ENCODE assay signal across 1 cellular context in the genomic region with DNA sequence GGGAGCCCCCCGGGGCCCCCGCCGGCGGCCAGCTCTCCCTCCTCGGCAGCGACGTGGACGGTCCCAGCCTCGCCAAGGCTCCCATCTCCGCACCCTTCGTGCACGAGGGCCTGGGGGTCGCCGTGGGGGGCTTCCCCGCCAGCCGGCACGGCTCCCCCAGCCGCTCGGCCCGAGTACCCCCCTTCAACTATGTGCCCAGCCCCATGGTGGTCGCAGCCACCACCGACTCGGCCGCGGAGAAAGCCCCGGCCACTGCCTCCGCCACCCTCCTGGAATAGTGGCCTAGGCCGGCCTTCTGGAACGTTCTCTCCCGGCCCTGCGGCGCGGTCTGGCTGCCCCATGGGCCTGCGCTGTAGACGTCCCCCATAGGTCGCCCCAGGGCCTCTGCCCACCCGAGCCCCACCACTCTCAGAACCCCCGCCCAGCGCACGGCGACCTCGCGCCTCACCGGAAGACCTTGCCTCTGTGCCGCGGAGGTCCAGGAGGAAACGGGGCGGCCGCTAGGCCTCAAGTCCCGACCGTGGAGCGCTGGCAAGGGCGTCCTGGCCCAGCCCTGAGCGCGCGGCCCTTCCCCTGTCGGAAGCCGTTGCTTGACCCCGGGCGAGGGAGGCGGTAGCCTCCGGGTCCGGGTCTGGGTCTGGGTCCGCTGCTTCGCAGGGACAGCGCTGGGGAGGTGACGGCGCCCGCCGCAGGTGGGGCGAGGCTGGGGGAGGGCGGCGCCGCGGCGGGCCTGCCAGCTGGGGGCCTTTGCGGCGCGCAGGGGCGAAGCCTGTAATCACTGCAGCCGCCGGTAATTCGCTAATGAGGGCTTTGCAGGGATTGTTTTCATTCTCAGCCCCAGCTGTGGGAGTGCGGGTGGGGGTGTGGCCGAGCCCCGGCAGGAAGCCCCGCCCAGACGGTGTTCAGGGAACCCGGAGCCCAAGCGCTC.
TF ChIP-seq lines count a peak whose summit lies in the region.

No MANE protein-coding gene starts in this region.

TF ChIP-seq in HepG2, 621 proteins besides CTCF, POLR2A, EP300 and RAD21 (continues in another document):
- TF ChIP-seq FIP1L1 (IDR thresholded peaks at IDR 0.05; ENCODE audit: borderline replicate concordance, insufficient read depth, low read depth, low read length) (no peak), CCAR2 (optimal IDR thresholded peaks at IDR 0.05; ENCODE audit: low read depth, low read length) (no peak), ZNF891 (CRISPR knock-in tag; IDR thresholded peaks at IDR 0.05) (no peak), ZNF138 (CRISPR knock-in tag; IDR thresholded peaks at IDR 0.05; ENCODE audit: low read depth) (0 out of 2 replicates have a peak, but pooled peaks have one; percentile 34), PAF1 (CRISPR knock-in tag; IDR thresholded peaks at IDR 0.05) (no peak), ATF7-NPFF (CRISPR knock-in tag; IDR thresholded peaks at IDR 0.05; ENCODE audit: low read depth) (peak; percentile 71), MEIS2 (CRISPR knock-in tag; IDR thresholded peaks at IDR 0.05) (peak; percentile 18; the same call in 1 of the 2 replicates), KDM5B (CRISPR knock-in tag; IDR thresholded peaks at IDR 0.05; ENCODE audit: borderline replicate concordance) (peak; percentile 91), PITX1 (CRISPR knock-in tag; IDR thresholded peaks at IDR 0.05) (no peak), ZNF484 (CRISPR knock-in tag; IDR thresholded peaks at IDR 0.05; ENCODE audit: borderline replicate concordance, low read depth) (no peak; the same call in 1 of the 2 replicates), AGO1 (IDR thresholded peaks at IDR 0.05; ENCODE audit: low read depth, low read length, poor library complexity, severe bottlenecking) (peak; percentile 90), PHF8 (CRISPR knock-in tag; IDR thresholded peaks at IDR 0.05) (peak; percentile 50), CHCHD3 (CRISPR knock-in tag; IDR thresholded peaks at IDR 0.05) (peak; percentile 79; the same call in 1 of the 2 replicates), SOX6 (IDR thresholded peaks at IDR 0.05) (no peak), SOX6 (CRISPR knock-in tag; IDR thresholded peaks at IDR 0.05) (no peak), ZNF10 (CRISPR knock-in tag; IDR thresholded peaks at IDR 0.05; ENCODE audit: borderline replicate concordance, low read depth) (no peak), NR2F1 (CRISPR knock-in tag; IDR thresholded peaks at IDR 0.05) (no peak), EHMT2 (IDR thresholded peaks at IDR 0.05; ENCODE audit: borderline replicate concordance, low read depth, low read length) (no peak), TMF1 (CRISPR knock-in tag; IDR thresholded peaks at IDR 0.05; ENCODE audit: low read depth) (no peak; the same call in 1 of the 2 replicates), SETDB1 (CRISPR knock-in tag; IDR thresholded peaks at IDR 0.05; ENCODE audit: borderline replicate concordance) (no peak), DNMT3B (CRISPR knock-in tag; conservative IDR thresholded peaks at IDR 0.05) (no peak), SIX1 (CRISPR knock-in tag; IDR thresholded peaks at IDR 0.05; ENCODE audit: borderline replicate concordance) (no peak), ZNF441 (CRISPR knock-in tag; IDR thresholded peaks at IDR 0.05; ENCODE audit: borderline replicate concordance) (peak; percentile 43; the same call in 1 of the 2 replicates), HOXA5 (CRISPR knock-in tag; IDR thresholded peaks at IDR 0.05) (peak; percentile 54; the same call in 1 of the 2 replicates), SSRP1 (CRISPR knock-in tag; IDR thresholded peaks at IDR 0.05) (peak; percentile 45; the same call in 1 of the 2 replicates), ZKSCAN1 (IDR thresholded peaks at IDR 0.05; ENCODE audit: low read length) (no peak), ZNF563 (CRISPR knock-in tag; IDR thresholded peaks at IDR 0.05) (peak; percentile 75), DR1 (CRISPR knock-in tag; IDR thresholded peaks at IDR 0.05) (0 out of 2 replicates have a peak, but pooled peaks have one; percentile 44), BCL6 (CRISPR knock-in tag; IDR thresholded peaks at IDR 0.05) (no peak), ZNF879 (CRISPR knock-in tag; IDR thresholded peaks at IDR 0.05) (no peak), HOXA7 (CRISPR knock-in tag; IDR thresholded peaks at IDR 0.05) (no peak), TAF1 (CRISPR knock-in tag; IDR thresholded peaks at IDR 0.05) (no peak; the same call in 1 of the 2 replicates), ZNF263 (CRISPR knock-in tag; IDR thresholded peaks at IDR 0.05) (0 out of 2 replicates have a peak, but pooled peaks have one; percentile 10), DMAP1 (CRISPR knock-in tag; IDR thresholded peaks at IDR 0.05) (no peak), SKI (IDR thresholded peaks at IDR 0.05; ENCODE audit: partially characterized antibody) (no peak), ZNF549 (CRISPR knock-in tag; IDR thresholded peaks at IDR 0.05) (no peak), ZNF775 (CRISPR knock-in tag; IDR thresholded peaks at IDR 0.05; ENCODE audit: borderline replicate concordance) (no peak), YEATS2 (CRISPR knock-in tag; IDR thresholded peaks at IDR 0.05; ENCODE audit: borderline replicate concordance) (no peak), ZNF296 (CRISPR knock-in tag; conservative IDR thresholded peaks at IDR 0.05) (no peak), ZNF674 (CRISPR knock-in tag; IDR thresholded peaks at IDR 0.05; ENCODE audit: low read depth) (no peak; the same call in 1 of the 2 replicates), ZNF761 (CRISPR knock-in tag; conservative IDR thresholded peaks at IDR 0.05) (0 out of 2 replicates have a peak, but pooled peaks have one; percentile 36), MIER2 (CRISPR knock-in tag; IDR thresholded peaks at IDR 0.05) (no peak)
- TF ChIP-seq, protein P1, sequence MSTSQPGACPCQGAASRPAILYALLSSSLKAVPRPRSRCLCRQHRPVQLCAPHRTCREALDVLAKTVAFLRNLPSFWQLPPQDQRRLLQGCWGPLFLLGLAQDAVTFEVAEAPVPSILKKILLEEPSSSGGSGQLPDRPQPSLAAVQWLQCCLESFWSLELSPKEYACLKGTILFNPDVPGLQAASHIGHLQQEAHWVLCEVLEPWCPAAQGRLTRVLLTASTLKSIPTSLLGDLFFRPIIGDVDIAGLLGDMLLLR (CRISPR knock-in tag; IDR thresholded peaks at IDR 0.05): no peak
- TF ChIP-seq, protein P2, sequence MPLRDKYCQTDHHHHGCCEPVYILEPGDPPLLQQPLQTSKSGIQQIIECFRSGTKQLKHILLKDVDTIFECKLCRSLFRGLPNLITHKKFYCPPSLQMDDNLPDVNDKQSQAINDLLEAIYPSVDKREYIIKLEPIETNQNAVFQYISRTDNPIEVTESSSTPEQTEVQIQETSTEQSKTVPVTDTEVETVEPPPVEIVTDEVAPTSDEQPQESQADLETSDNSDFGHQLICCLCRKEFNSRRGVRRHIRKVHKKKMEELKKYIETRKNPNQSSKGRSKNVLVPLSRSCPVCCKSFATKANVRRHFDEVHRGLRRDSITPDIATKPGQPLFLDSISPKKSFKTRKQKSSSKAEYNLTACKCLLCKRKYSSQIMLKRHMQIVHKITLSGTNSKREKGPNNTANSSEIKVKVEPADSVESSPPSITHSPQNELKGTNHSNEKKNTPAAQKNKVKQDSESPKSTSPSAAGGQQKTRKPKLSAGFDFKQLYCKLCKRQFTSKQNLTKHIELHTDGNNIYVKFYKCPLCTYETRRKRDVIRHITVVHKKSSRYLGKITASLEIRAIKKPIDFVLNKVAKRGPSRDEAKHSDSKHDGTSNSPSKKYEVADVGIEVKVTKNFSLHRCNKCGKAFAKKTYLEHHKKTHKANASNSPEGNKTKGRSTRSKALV (CRISPR knock-in tag; IDR thresholded peaks at IDR 0.05): peak; percentile 94
- TF ChIP-seq, protein P3, sequence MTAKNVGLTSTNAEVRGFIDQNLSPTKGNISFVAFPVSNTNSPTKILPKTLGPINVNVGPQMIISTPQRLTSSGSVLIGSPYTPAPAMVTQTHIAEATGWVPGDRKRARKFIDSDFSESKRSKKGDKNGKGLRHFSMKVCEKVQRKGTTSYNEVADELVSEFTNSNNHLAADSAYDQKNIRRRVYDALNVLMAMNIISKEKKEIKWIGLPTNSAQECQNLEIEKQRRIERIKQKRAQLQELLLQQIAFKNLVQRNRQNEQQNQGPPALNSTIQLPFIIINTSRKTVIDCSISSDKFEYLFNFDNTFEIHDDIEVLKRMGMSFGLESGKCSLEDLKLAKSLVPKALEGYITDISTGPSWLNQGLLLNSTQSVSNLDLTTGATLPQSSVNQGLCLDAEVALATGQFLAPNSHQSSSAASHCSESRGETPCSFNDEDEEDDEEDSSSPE (CRISPR knock-in tag; IDR thresholded peaks at IDR 0.05): 0 out of 2 replicates have a peak, but pooled peaks have one; percentile 14
- TF ChIP-seq, protein P4, sequence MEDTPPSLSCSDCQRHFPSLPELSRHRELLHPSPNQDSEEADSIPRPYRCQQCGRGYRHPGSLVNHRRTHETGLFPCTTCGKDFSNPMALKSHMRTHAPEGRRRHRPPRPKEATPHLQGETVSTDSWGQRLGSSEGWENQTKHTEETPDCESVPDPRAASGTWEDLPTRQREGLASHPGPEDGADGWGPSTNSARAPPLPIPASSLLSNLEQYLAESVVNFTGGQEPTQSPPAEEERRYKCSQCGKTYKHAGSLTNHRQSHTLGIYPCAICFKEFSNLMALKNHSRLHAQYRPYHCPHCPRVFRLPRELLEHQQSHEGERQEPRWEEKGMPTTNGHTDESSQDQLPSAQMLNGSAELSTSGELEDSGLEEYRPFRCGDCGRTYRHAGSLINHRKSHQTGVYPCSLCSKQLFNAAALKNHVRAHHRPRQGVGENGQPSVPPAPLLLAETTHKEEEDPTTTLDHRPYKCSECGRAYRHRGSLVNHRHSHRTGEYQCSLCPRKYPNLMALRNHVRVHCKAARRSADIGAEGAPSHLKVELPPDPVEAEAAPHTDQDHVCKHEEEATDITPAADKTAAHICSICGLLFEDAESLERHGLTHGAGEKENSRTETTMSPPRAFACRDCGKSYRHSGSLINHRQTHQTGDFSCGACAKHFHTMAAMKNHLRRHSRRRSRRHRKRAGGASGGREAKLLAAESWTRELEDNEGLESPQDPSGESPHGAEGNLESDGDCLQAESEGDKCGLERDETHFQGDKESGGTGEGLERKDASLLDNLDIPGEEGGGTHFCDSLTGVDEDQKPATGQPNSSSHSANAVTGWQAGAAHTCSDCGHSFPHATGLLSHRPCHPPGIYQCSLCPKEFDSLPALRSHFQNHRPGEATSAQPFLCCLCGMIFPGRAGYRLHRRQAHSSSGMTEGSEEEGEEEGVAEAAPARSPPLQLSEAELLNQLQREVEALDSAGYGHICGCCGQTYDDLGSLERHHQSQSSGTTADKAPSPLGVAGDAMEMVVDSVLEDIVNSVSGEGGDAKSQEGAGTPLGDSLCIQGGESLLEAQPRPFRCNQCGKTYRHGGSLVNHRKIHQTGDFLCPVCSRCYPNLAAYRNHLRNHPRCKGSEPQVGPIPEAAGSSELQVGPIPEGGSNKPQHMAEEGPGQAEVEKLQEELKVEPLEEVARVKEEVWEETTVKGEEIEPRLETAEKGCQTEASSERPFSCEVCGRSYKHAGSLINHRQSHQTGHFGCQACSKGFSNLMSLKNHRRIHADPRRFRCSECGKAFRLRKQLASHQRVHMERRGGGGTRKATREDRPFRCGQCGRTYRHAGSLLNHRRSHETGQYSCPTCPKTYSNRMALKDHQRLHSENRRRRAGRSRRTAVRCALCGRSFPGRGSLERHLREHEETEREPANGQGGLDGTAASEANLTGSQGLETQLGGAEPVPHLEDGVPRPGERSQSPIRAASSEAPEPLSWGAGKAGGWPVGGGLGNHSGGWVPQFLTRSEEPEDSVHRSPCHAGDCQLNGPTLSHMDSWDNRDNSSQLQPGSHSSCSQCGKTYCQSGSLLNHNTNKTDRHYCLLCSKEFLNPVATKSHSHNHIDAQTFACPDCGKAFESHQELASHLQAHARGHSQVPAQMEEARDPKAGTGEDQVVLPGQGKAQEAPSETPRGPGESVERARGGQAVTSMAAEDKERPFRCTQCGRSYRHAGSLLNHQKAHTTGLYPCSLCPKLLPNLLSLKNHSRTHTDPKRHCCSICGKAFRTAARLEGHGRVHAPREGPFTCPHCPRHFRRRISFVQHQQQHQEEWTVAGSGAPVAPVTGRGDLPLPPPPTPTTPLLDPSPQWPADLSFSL (CRISPR knock-in tag; IDR thresholded peaks at IDR 0.05): no peak
- TF ChIP-seq, protein P5, sequence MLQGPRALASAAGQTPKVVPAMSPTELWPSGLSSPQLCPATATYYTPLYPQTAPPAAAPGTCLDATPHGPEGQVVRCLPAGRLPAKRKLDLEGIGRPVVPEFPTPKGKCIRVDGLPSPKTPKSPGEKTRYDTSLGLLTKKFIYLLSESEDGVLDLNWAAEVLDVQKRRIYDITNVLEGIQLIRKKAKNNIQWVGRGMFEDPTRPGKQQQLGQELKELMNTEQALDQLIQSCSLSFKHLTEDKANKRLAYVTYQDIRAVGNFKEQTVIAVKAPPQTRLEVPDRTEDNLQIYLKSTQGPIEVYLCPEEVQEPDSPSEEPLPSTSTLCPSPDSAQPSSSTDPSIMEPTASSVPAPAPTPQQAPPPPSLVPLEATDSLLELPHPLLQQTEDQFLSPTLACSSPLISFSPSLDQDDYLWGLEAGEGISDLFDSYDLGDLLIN (CRISPR knock-in tag; IDR thresholded peaks at IDR 0.05; ENCODE audit: borderline replicate concordance): no peak
- TF ChIP-seq, protein P6, sequence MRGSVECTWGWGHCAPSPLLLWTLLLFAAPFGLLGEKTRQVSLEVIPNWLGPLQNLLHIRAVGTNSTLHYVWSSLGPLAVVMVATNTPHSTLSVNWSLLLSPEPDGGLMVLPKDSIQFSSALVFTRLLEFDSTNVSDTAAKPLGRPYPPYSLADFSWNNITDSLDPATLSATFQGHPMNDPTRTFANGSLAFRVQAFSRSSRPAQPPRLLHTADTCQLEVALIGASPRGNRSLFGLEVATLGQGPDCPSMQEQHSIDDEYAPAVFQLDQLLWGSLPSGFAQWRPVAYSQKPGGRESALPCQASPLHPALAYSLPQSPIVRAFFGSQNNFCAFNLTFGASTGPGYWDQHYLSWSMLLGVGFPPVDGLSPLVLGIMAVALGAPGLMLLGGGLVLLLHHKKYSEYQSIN (CRISPR knock-in tag; IDR thresholded peaks at IDR 0.05; ENCODE audit: borderline replicate concordance): no peak
- TF ChIP-seq, protein P7, sequence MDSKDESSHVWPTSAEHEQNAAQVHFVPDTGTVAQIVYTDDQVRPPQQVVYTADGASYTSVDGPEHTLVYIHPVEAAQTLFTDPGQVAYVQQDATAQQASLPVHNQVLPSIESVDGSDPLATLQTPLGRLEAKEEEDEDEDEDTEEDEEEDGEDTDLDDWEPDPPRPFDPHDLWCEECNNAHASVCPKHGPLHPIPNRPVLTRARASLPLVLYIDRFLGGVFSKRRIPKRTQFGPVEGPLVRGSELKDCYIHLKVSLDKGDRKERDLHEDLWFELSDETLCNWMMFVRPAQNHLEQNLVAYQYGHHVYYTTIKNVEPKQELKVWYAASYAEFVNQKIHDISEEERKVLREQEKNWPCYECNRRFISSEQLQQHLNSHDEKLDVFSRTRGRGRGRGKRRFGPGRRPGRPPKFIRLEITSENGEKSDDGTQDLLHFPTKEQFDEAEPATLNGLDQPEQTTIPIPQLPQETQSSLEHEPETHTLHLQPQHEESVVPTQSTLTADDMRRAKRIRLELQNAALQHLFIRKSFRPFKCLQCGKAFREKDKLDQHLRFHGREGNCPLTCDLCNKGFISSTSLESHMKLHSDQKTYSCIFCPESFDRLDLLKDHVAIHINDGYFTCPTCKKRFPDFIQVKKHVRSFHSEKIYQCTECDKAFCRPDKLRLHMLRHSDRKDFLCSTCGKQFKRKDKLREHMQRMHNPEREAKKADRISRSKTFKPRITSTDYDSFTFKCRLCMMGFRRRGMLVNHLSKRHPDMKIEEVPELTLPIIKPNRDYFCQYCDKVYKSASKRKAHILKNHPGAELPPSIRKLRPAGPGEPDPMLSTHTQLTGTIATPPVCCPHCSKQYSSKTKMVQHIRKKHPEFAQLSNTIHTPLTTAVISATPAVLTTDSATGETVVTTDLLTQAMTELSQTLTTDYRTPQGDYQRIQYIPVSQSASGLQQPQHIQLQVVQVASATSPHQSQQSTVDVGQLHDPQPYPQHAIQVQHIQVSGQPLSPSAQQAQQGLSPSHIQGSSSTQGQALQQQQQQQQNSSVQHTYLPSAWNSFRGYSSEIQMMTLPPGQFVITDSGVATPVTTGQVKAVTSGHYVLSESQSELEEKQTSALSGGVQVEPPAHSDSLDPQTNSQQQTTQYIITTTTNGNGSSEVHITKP (CRISPR knock-in tag; IDR thresholded peaks at IDR 0.05; ENCODE audit: low read depth): no peak
